17 cellular contexts compared by ENCODE assay signal in the genomic region with DNA sequence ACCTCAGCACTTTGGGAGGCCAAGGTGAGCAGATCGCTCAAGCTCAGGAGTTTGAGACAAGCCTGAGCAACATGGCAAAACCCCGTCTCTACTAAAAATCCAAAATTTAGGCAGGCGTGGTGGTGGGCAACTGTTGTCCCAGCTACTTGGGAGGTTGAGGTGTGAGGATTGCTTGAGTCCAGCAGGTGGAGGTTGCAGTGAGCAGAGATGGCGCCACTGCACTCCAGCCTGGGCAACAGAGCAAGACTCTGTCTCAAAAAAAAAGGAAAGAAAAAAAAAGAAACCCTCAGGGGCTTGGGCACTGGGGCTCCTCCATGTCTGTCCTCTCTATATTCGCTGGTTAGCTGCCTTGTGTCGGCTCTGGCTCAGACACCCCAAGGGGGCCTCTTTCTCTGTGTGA. TPM values are rescaled to one million over a fixed set of nuclear protein-coding genes. Genes with fewer than 3 reads are reported as not detected.
A peak's percentile ranks its signal among the peaks of the same experiment; 100 is the strongest.
DNase-seq lines count a peak whose midpoint lies in the region; ATAC-seq, FAIRE-seq and TF ChIP-seq lines count a peak whose summit lies in the region.
"Had no signal": no experiment of that assay in that cellular context is flagged by ENCODE, and none has a peak within 500 bp of the region (broad histone marks: within the 10 kb centered on the region; RNA-seq: fewer than 3 reads in every experiment).

No MANE protein-coding gene starts in this region.

- peaks cover 18% of the 10 kb centered on the region for H3K4me1 ChIP-seq in HepG2 (ENCODE audit: insufficient read depth, low read length)
- no peaks in the 10 kb centered on the region for H3K4me1 ChIP-seq in right lobe of liver
- H3K4me1 ChIP-seq: BLaER1, HAP-1 had no signal

- no peak overlapping the region for H2AFZ ChIP-seq in HepG2 (ENCODE audit: low read length)

- TF ChIP-seq RAD21 in HepG2 (CRISPR knock-in tag; IDR thresholded peaks at IDR 0.05): no peak

- intact Hi-C loops in activated CD4-positive, alpha-beta T cell treated with anti-CD3 and anti-CD28 coated beads, Interleukin-2, amount 10 ng/mL, durations not matched to agents 24 days and 14 days (cut with micrococcal nuclease): no loop called here
- intact Hi-C loops in activated CD4-positive, alpha-beta T cell treated with anti-CD3 and anti-CD28 coated beads for 36 hours (cut with DNase I, micrococcal nuclease): no loop called here
- intact Hi-C loops in HepG2 (cut with micrococcal nuclease; ENCODE audit: unreplicated experiment) (no loop called here), right lobe of liver (cut with DNase I) (no loop called here)

- H3K27me3 ChIP-seq in HepG2 (ENCODE audit: control insufficient read depth in 1 of 2, insufficient read depth in 2 of 2, low read length in 2 of 2): no peaks in the 10 kb centered on the region; a peak in 1 of 5 replicates
- H3K27me3 ChIP-seq in right lobe of liver: no peaks in the 10 kb centered on the region
- H3K27me3 ChIP-seq: BLaER1 had no signal

- peak overlapping the region; percentile 29 for H3K27ac Mint-ChIP-seq in activated CD4-positive, alpha-beta T cell treated with anti-CD3 and anti-CD28 coated beads, Interleukin-2, amount 10 ng/mL, durations not matched to agents 24 days and 14 days
- H3K27ac Mint-ChIP-seq in activated CD4-positive, alpha-beta T cell treated with anti-CD3 and anti-CD28 coated beads for 36 hours: no peak overlapping the region
- H3K27ac Mint-ChIP-seq in nephron: peak overlapping the region in 2 of 3 experiments; percentile 82 to 91
- H3K27ac Mint-ChIP-seq: CD8-positive, alpha-beta memory T cell had no signal

- H3K79me2 ChIP-seq in HepG2 (ENCODE audit: insufficient read depth, low read length): no peaks in the 10 kb centered on the region

- POLR2A ChIA-PET in activated CD4-positive, alpha-beta T cell treated with anti-CD3 and anti-CD28 coated beads for 36 hours (lab: Charles Lee): interaction anchor here (0.7 kb wide), 1 partner anchor 213 kb away, joined by 3 read pairs; no protein-coding TSS in a partner anchor
- POLR2A ChIA-PET in HepG2 (lab: Yijun Ruan, JAX): interaction anchor here (0.8 to 1.7 kb wide), 3 partner anchors 8 to 11 kb away, joined by 3 to 9 read pairs (median 4); a partner anchor contains a TSS

- DNase-seq in activated CD4-positive, alpha-beta T cell treated with anti-CD3 and anti-CD28 coated beads, Interleukin-2, amount 10 ng/mL, durations not matched to agents 24 days and 14 days: no peak
- DNase-seq in activated CD4-positive, alpha-beta T cell treated with anti-CD3 and anti-CD28 coated beads for 36 hours: no peak
- DNase-seq in HepG2 (ENCODE audit: low spot score) (no peak), right lobe of liver (no peak), NCI-H446 (lab: John Stamatoyannopoulos, UW) (no peak)
- DNase-seq: 8988T; AML-193; CD8-positive, alpha-beta memory T cell; DMS53; GF-D8 had no signal

- H3K27ac ChIP-seq in HepG2 (ENCODE audit: extremely low read length, insufficient read depth, low read length): no peak overlapping the region
- H3K27ac ChIP-seq in right lobe of liver: no peak overlapping the region
- H3K27ac ChIP-seq: BLaER1 had no signal

- peaks cover 36% of the 10 kb centered on the region for H3K27me3 Mint-ChIP-seq in activated CD4-positive, alpha-beta T cell treated with anti-CD3 and anti-CD28 coated beads, Interleukin-2, amount 10 ng/mL, durations not matched to agents 24 days and 14 days
- no peaks in the 10 kb centered on the region for H3K27me3 Mint-ChIP-seq in activated CD4-positive, alpha-beta T cell treated with anti-CD3 and anti-CD28 coated beads for 36 hours
- peaks cover 5% of the 10 kb centered on the region for H3K27me3 Mint-ChIP-seq in nephron (ENCODE audit: low read depth)

- ATAC-seq in activated CD4-positive, alpha-beta T cell treated with anti-CD3 and anti-CD28 coated beads for 36 hours: no peak
- no peak for ATAC-seq in HepG2
- no peak for ATAC-seq in right lobe of liver
- no peak for ATAC-seq in GM21423 (IDR thresholded peaks at IDR 0.05; ENCODE audit: unreplicated experiment)
- ATAC-seq in HG03342 (IDR thresholded peaks at IDR 0.05; ENCODE audit: unreplicated experiment): no peak

- H3K9me3 Mint-ChIP-seq in activated CD4-positive, alpha-beta T cell treated with anti-CD3 and anti-CD28 coated beads, Interleukin-2, amount 10 ng/mL, durations not matched to agents 24 days and 14 days: no peaks in the 10 kb centered on the region
- no peaks in the 10 kb centered on the region for H3K9me3 Mint-ChIP-seq in activated CD4-positive, alpha-beta T cell treated with anti-CD3 and anti-CD28 coated beads for 36 hours (ENCODE audit: low read depth)
- no peaks in the 10 kb centered on the region for H3K9me3 Mint-ChIP-seq in nephron
- H3K9me3 Mint-ChIP-seq: CD8-positive, alpha-beta memory T cell had no signal

- CTCF ChIA-PET in activated CD4-positive, alpha-beta T cell treated with anti-CD3 and anti-CD28 coated beads for 36 hours (lab: Charles Lee): interaction anchor here (0.8 to 1.7 kb wide), 4 partner anchors 8 to 519 kb away, joined by 3 to 6 read pairs (median 4); no protein-coding TSS in a partner anchor
- CTCF ChIA-PET in HepG2 (lab: Yijun Ruan, JAX; ENCODE audit: low intra/inter-chr PET ratio, low total read pairs): no interaction called here

- H3K9me3 ChIP-seq in HepG2 (ENCODE audit: low read length) (no peaks in the 10 kb centered on the region), right lobe of liver (no peaks in the 10 kb centered on the region)
- H3K9me3 ChIP-seq: BLaER1, HAP-1 had no signal

- in situ Hi-C loops in HepG2 (cut with HindIII; ENCODE audit: extremely low pct_ligation_motif_present, low pct_unique_long_range_greater_than_20kb): no loop called here

- TF ChIP-seq POLR2A in HepG2 (IDR thresholded peaks at IDR 0.05; ENCODE audit: insufficient read depth in 1 of 2, low read depth in 2 of 2, low read length in 2 of 2): no peak
- TF ChIP-seq POLR2A in right lobe of liver (IDR thresholded peaks at IDR 0.05): no peak

- H4K20me1 ChIP-seq in HepG2 (ENCODE audit: insufficient read depth, low read length): no peaks in the 10 kb centered on the region
- H4K20me1 ChIP-seq: BLaER1 had no signal

- no peaks in the 10 kb centered on the region for H3K36me3 Mint-ChIP-seq in activated CD4-positive, alpha-beta T cell treated with anti-CD3 and anti-CD28 coated beads, Interleukin-2, amount 10 ng/mL, durations not matched to agents 24 days and 14 days (ENCODE audit: low read depth)
- H3K36me3 Mint-ChIP-seq in activated CD4-positive, alpha-beta T cell treated with anti-CD3 and anti-CD28 coated beads for 36 hours (ENCODE audit: low read depth): no peaks in the 10 kb centered on the region
- no peaks in the 10 kb centered on the region for H3K36me3 Mint-ChIP-seq in nephron (ENCODE audit: low read depth)
- H3K36me3 Mint-ChIP-seq: CD8-positive, alpha-beta memory T cell had no signal

- no peak for FAIRE-seq in HepG2 (lab: Jason Lieb, UNC)
- FAIRE-seq: GM19239, H1 had no signal

- no peak overlapping the region for H3K9ac ChIP-seq in HepG2 (ENCODE audit: insufficient read depth, low read depth, low read length)
- H3K9ac ChIP-seq: BLaER1 had no signal

- no peak overlapping the region for H3K4me2 ChIP-seq in HepG2 (ENCODE audit: low read depth, low read length)
- H3K4me2 ChIP-seq: BLaER1 had no signal

- TF ChIP-seq EP300 in HepG2 (IDR thresholded peaks at IDR 0.05; ENCODE audit: low read depth in 2 of 2, low read length in 2 of 2) (no peak), HepG2 (CRISPR knock-in tag; IDR thresholded peaks at IDR 0.05; ENCODE audit: borderline replicate concordance) (no peak)

- no peak for TF ChIP-seq CTCF in HepG2 (CRISPR knock-in tag; IDR thresholded peaks at IDR 0.05)
- no peak for TF ChIP-seq CTCF in right lobe of liver (IDR thresholded peaks at IDR 0.05)
- TF ChIP-seq CTCF in nephron (IDR thresholded peaks at IDR 0.05; ENCODE audit: unreplicated experiment in 3 of 3): no peak

- WGBS in HepG2 (ENCODE audit: low lambda C conversion rate): 76% methylated on average over 4 of the region's 6 CpGs
- 84% methylated on average over 6 of the region's 6 CpGs for WGBS in right lobe of liver (ENCODE audit: insufficient coverage, low coverage, low lambda C conversion rate, missing lambda C conversion rate)

- no TSS peak for BruUV-seq in HepG2 (replicated peaks; lab: Mats Ljungman, UMichigan)

- no peaks in the 10 kb centered on the region for H3K36me3 ChIP-seq in HepG2 (replicated peaks in 1 of 2; ENCODE audit: control insufficient read depth in 1 of 2, insufficient read depth in 2 of 2, low read length in 2 of 2)
- H3K36me3 ChIP-seq in right lobe of liver: no peaks in the 10 kb centered on the region
- H3K36me3 ChIP-seq: BLaER1, HAP-1 had no signal

- no peak overlapping the region for H3K4me3 ChIP-seq in HepG2 (replicated peaks in 1 of 3; ENCODE audit: insufficient read depth in 1 of 3, low read depth in 2 of 3, low read length in 3 of 3)
- H3K4me3 ChIP-seq in right lobe of liver: no peak overlapping the region
- H3K4me3 ChIP-seq: BLaER1, HAP-1 had no signal

- peaks cover 2% of the 10 kb centered on the region for H3K4me1 Mint-ChIP-seq in activated CD4-positive, alpha-beta T cell treated with anti-CD3 and anti-CD28 coated beads, Interleukin-2, amount 10 ng/mL, durations not matched to agents 24 days and 14 days
- no peaks in the 10 kb centered on the region for H3K4me1 Mint-ChIP-seq in activated CD4-positive, alpha-beta T cell treated with anti-CD3 and anti-CD28 coated beads for 36 hours
- H3K4me1 Mint-ChIP-seq in nephron: peaks cover 27% of the 10 kb centered on the region
- H3K4me1 Mint-ChIP-seq: CD8-positive, alpha-beta memory T cell had no signal

- no peak overlapping the region for H3K4me3 Mint-ChIP-seq in activated CD4-positive, alpha-beta T cell treated with anti-CD3 and anti-CD28 coated beads, Interleukin-2, amount 10 ng/mL, durations not matched to agents 24 days and 14 days
- no peak overlapping the region for H3K4me3 Mint-ChIP-seq in activated CD4-positive, alpha-beta T cell treated with anti-CD3 and anti-CD28 coated beads for 36 hours
- no peak overlapping the region for H3K4me3 Mint-ChIP-seq in nephron
- H3K4me3 Mint-ChIP-seq: CD8-positive, alpha-beta memory T cell had no signal

RNA-seq across cellular contexts. Expression of a gene that starts 10.9 kb away (rescaled TPM):
- 177 and 199 TPM in 2 replicates for total RNA-seq in activated CD4-positive, alpha-beta T cell treated with anti-CD3 and anti-CD28 coated beads, Interleukin-2, amount 10 ng/mL, durations not matched to agents 24 days and 14 days
- total RNA-seq in activated CD4-positive, alpha-beta T cell treated with anti-CD3 and anti-CD28 coated beads for 36 hours: 100 to 1,000 TPM; 148 to 154 TPM
- total RNA-seq in HepG2 (2016; rRNA removed; fragmentation: Illumina TruSeq; extraction: Trizol) (171 and 233 TPM in 2 replicates), right lobe of liver (10 to 100 TPM; 50.8 to 80.5 (median 65.0) TPM)
- 21.6 and 28.6 TPM in 2 replicates for total RNA-seq in HepG2 (2016; cell fraction: cytosol; rRNA removed; fragmentation: Illumina TruSeq; extraction: Trizol; ENCODE audit: low read depth)
- 162 and 226 TPM in 2 replicates for total RNA-seq in HepG2 (2016; cell fraction: insoluble cytoplasmic fraction; rRNA removed; fragmentation: Illumina TruSeq; extraction: Trizol)
- total RNA-seq in HepG2 (2016; cell fraction: membrane; rRNA removed; fragmentation: Illumina TruSeq; extraction: Trizol): 47.0 and 51.3 TPM in 2 replicates
- 47.7 and 59.2 TPM in 2 replicates for total RNA-seq in HepG2 (2016; cell fraction: nucleus; rRNA removed; fragmentation: Illumina TruSeq; extraction: Trizol)
- 58.8 and 82.4 TPM in 2 replicates for polyA plus RNA-seq in HepG2 (2011; rRNA removed)
- polyA plus RNA-seq in HepG2 (2011; cell fraction: cytosol; rRNA removed): 55.3 and 74.3 TPM in 2 replicates
- polyA plus RNA-seq in HepG2 (2011; cell fraction: nucleus; rRNA removed): 25.5 and 29.5 TPM in 2 replicates
- polyA plus RNA-seq in HepG2 (2012): 83.8 and 93.7 TPM in 2 replicates
- polyA plus RNA-seq in HepG2 (2016; cell fraction: cytosol; fragmentation: Illumina TruSeq; extraction: Trizol; ENCODE audit: low read depth): 12.3 and 12.6 TPM in 2 replicates
- polyA plus RNA-seq in HepG2 (2016; cell fraction: insoluble cytoplasmic fraction; fragmentation: Illumina TruSeq; extraction: Trizol; ENCODE audit: low read depth): 264 and 283 TPM in 2 replicates
- 21.0 and 27.2 TPM in 2 replicates for polyA plus RNA-seq in HepG2 (2016; cell fraction: membrane; fragmentation: Illumina TruSeq; extraction: Trizol; ENCODE audit: low read depth)
- 87.6 and 93.0 TPM in 2 replicates for polyA plus RNA-seq in HepG2 (2016; cell fraction: nucleus; fragmentation: Illumina TruSeq; extraction: Trizol; ENCODE audit: insufficient read depth, low read depth)
- 21.1 and 47.5 TPM in 2 replicates for polyA minus RNA-seq in HepG2 (2011; rRNA and poly(A)+ RNA removed; ENCODE audit: low replicate concordance)
- polyA minus RNA-seq in HepG2 (2011; cell fraction: cytosol; rRNA and poly(A)+ RNA removed): 77.8 and 82.7 TPM in 2 replicates
- 39.3 and 42.2 TPM in 2 replicates for polyA minus RNA-seq in HepG2 (2011; cell fraction: nucleus; rRNA and poly(A)+ RNA removed)
